In the genomic region with DNA sequence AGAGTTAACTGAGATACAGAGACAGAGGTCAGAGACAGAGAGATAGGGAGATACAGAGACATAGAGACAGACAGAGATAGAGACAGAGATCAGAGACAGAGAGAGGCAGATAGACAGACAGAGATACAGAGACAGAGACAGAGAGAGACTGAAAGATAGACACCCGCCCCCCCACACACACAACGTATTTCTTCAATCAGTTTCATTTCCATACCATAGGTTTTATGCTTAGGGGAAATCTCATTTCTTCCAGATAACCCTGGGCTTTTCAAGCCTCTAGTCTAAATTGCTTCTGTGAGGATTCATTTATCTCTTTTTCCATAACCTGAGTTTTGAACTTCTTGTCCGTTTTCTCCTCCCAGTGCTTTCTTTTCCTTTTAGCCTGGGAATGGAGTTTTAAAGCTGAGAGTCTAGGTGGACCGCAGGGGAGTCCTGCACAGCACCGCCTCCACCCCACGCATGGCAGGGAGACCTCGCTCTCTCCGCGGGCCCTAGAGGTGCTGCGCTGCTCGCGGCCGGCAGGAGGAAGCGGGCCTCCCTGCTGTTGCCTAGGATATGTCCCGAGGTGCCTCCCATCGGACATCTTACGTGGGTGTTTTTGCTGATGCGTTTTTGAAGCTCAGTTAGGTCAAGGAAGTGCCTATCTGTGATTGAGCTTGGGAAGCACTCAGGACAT, we compare ENCODE assay signal across 7 cellular contexts.
DNase-seq lines count a peak whose midpoint lies in the region; ATAC-seq and TF ChIP-seq lines count a peak whose summit lies in the region.

No MANE protein-coding gene starts in this region.

- WGBS in mesendoderm (ENCODE audit: extremely low coverage, insufficient coverage, low lambda C conversion rate) = no CpG with 5 or more reads among the region's 18 CpGs

- H2BK15ac ChIP-seq in mesendoderm (replicated peaks; ENCODE audit: low read depth) = no peak overlapping the region

- peak overlapping the region; percentile 44 for H3K56ac ChIP-seq in mesendoderm (ENCODE audit: low read length)

- no peak overlapping the region for H3K4ac ChIP-seq in mesendoderm (ENCODE audit: low read depth, low read length)

- ATAC-seq in GM21723 (IDR thresholded peaks at IDR 0.05; ENCODE audit: unreplicated experiment) = peak; percentile 51
- peak; percentile 91 for ATAC-seq in stimulated activated naive CD8-positive, alpha-beta T cell treated with anti-CD3 and anti-CD28 coated beads, Interleukin-15, amount 100 ng/mL, for 72 hours

- peaks cover 23% of the 10 kb centered on the region for H3K4me1 Mint-ChIP-seq in stimulated activated naive CD8-positive, alpha-beta T cell treated with anti-CD3 and anti-CD28 coated beads, Interleukin-15, amount 100 ng/mL, for 72 hours

- TF ChIP-seq CTCF in KMS-11 (conservative IDR thresholded peaks at IDR 0.05; ENCODE audit: low read depth, low read length) = no peak
- TF ChIP-seq CTCF in WI38 (IDR thresholded peaks at IDR 0.05; ENCODE audit: low read depth, low read length) = no peak
- TF ChIP-seq CTCF in dorsolateral prefrontal cortex (IDR thresholded peaks at IDR 0.05 in 54 of 56, conservative IDR thresholded peaks at IDR 0.05 in 2 of 56; ENCODE audit: low read depth in 1 of 56, partially characterized antibody in 56 of 56) = no peak

- peak overlapping the region; percentile 66 for H3K4me2 ChIP-seq in KMS-11
- peak overlapping the region; percentile 28 for H3K4me2 ChIP-seq in mesendoderm (ENCODE audit: low read length)

- no peak overlapping the region for H4K5ac ChIP-seq in mesendoderm (ENCODE audit: low read length)

- DNase-seq in dorsolateral prefrontal cortex (peak in 2 of 10 donors; percentile 24 to 28), mesendoderm (peak; percentile 58)
- DNase-seq in stimulated activated naive CD8-positive, alpha-beta T cell treated with anti-CD3 and anti-CD28 coated beads, Interleukin-15, amount 100 ng/mL, for 72 hours = peak; percentile 55 to 64

- peak overlapping the region; percentile 74 for H2AFZ ChIP-seq in KMS-11 (ENCODE audit: low read depth)

- peak overlapping the region; percentile 42 for H3K4me3 ChIP-seq in GM08714 (ENCODE audit: low read length)
- H3K4me3 ChIP-seq in KMS-11 (IDR thresholded peaks at IDR 0.05; ENCODE audit: insufficient read depth, low read depth, low read length) = no peak overlapping the region
- H3K4me3 ChIP-seq in WI38 (ENCODE audit: low read depth, low read length) = 0 out of 2 replicates have a peak overlapping the region, but pooled peaks have one; percentile 9
- peak overlapping the region; percentile 22 to 68 (median 52) for H3K4me3 ChIP-seq in dorsolateral prefrontal cortex
- H3K4me3 ChIP-seq in mesendoderm (ENCODE audit: low read length) = no peak overlapping the region

- H2AK5ac ChIP-seq in mesendoderm (ENCODE audit: low read length) = no peak overlapping the region

- H3K4me3 Mint-ChIP-seq in stimulated activated naive CD8-positive, alpha-beta T cell treated with anti-CD3 and anti-CD28 coated beads, Interleukin-15, amount 100 ng/mL, for 72 hours = peak overlapping the region; percentile 85 to 90

- H3K36me3 ChIP-seq in KMS-11 (ENCODE audit: insufficient read depth) (no peaks in the 10 kb centered on the region), mesendoderm (ENCODE audit: control insufficient read depth, insufficient read depth, low read length) (no peaks in the 10 kb centered on the region)

- no peaks in the 10 kb centered on the region for H3K9me3 Mint-ChIP-seq in stimulated activated naive CD8-positive, alpha-beta T cell treated with anti-CD3 and anti-CD28 coated beads, Interleukin-15, amount 100 ng/mL, for 72 hours

- no peak overlapping the region for H3K23ac ChIP-seq in mesendoderm (ENCODE audit: low read length)

- no peaks in the 10 kb centered on the region for H4K20me1 ChIP-seq in KMS-11 (ENCODE audit: insufficient read depth)

- H3K27ac ChIP-seq in KMS-11 (no peak overlapping the region), dorsolateral prefrontal cortex (peak overlapping the region in 2 of 59 donors; percentile 31 to 47), mesendoderm (ENCODE audit: low read depth, low read length) (no peak overlapping the region)

- no peaks in the 10 kb centered on the region for H3K4me1 ChIP-seq in KMS-11 (ENCODE audit: low read depth, poor library complexity, severe bottlenecking)
- no peaks in the 10 kb centered on the region for H3K4me1 ChIP-seq in mesendoderm (ENCODE audit: control insufficient read depth, low read depth, low read length)

- peak overlapping the region in 1 of 2 donors; percentile 64 for H3K27ac Mint-ChIP-seq in stimulated activated naive CD8-positive, alpha-beta T cell treated with anti-CD3 and anti-CD28 coated beads, Interleukin-15, amount 100 ng/mL, for 72 hours

- H2BK5ac ChIP-seq in mesendoderm (ENCODE audit: low read length) = no peak overlapping the region

- H3K27me3 ChIP-seq in KMS-11 (ENCODE audit: insufficient read depth, low read depth) = no peaks in the 10 kb centered on the region
- peaks cover 0 to 29% (median 8%) of the 10 kb centered on the region in 45 donors for H3K27me3 ChIP-seq in dorsolateral prefrontal cortex
- H3K27me3 ChIP-seq in mesendoderm (ENCODE audit: insufficient read depth, low read length, poor library complexity) = no peaks in the 10 kb centered on the region

- no peak overlapping the region for H4K8ac ChIP-seq in mesendoderm (ENCODE audit: low read depth, low read length)

- H3K9ac ChIP-seq in KMS-11 = no peak overlapping the region; the same call in 1 of the 2 replicates
- H3K9ac ChIP-seq in mesendoderm (ENCODE audit: low read length) = peak overlapping the region; percentile 26

- no peak overlapping the region for H3K18ac ChIP-seq in mesendoderm (ENCODE audit: low read length)

- intact Hi-C loops in dorsolateral prefrontal cortex (cut with DNase I) = loop anchor here in 1 of 2 donors (5.0 kb wide), 1 partner anchor 480 kb away; no protein-coding TSS in a partner anchor

- no peaks in the 10 kb centered on the region for H3K79me2 ChIP-seq in KMS-11 (ENCODE audit: insufficient read depth, low read depth)
- no peaks in the 10 kb centered on the region for H3K79me2 ChIP-seq in mesendoderm (ENCODE audit: control insufficient read depth, insufficient read depth, low read length)

- peaks cover 47% of the 10 kb centered on the region for H3K27me3 Mint-ChIP-seq in stimulated activated naive CD8-positive, alpha-beta T cell treated with anti-CD3 and anti-CD28 coated beads, Interleukin-15, amount 100 ng/mL, for 72 hours

- H3K79me1 ChIP-seq in mesendoderm (ENCODE audit: low read length) = no peaks in the 10 kb centered on the region

- no peak overlapping the region for H2BK120ac ChIP-seq in mesendoderm (ENCODE audit: low read depth, low read length)

Comparison
In these comparisons a context has a peak if more than half of its experiments do, and no peak if none do; other contexts are left out.
1. H3K4me3 ChIP-seq: peak in GM08714 (single experiment), WI38 (single experiment) and dorsolateral prefrontal cortex (59 of 59); none in KMS-11 (single experiment) and mesendoderm (single experiment).